In genomic region chr7:73971315-73971700, GRCh38 we compare ENCODE assay signal across 14 cellular contexts. TPM values are rescaled to one million over a fixed set of nuclear protein-coding genes. Genes with fewer than 3 reads are reported as not detected.
DNase-seq lines count a peak whose midpoint lies in the region; ATAC-seq, FAIRE-seq and TF ChIP-seq lines count a peak whose summit lies in the region.
"Had no signal": no experiment of that assay in that cellular context is flagged by ENCODE, and none has a peak within 500 bp of the region (broad histone marks: within the 10 kb centered on the region; RNA-seq: fewer than 3 reads in every experiment).

No MANE protein-coding gene starts in this region.

- TF ChIP-seq CTCF in GM06990 (IDR thresholded peaks at IDR 0.05; ENCODE audit: insufficient read depth, low read length, poor library complexity, severe bottlenecking) (peak; percentile 18), thyroid gland (IDR thresholded peaks at IDR 0.05) (no peak), gastrocnemius medialis (IDR thresholded peaks at IDR 0.05 in 4 of 5, conservative IDR thresholded peaks at IDR 0.05 in 1 of 5) (no peak)

- H3K4me3 Mint-ChIP-seq in activated naive CD8-positive, alpha-beta T cell treated with anti-CD3 and anti-CD28 coated beads for 36 hours, result no peak overlapping the region
- H3K4me3 Mint-ChIP-seq in immature natural killer cell, result no peak overlapping the region

- H3K4me1 Mint-ChIP-seq in activated naive CD8-positive, alpha-beta T cell treated with anti-CD3 and anti-CD28 coated beads for 36 hours, result peaks cover 4% of the 10 kb centered on the region
- peaks cover 0 to 3% of the 10 kb centered on the region in 2 donors for H3K4me1 Mint-ChIP-seq in immature natural killer cell

- H3K4me3 ChIP-seq in GM06990 (replicated peaks; ENCODE audit: low read depth, low read length) (no peak overlapping the region), thyroid gland (replicated peaks in 1 of 3) (no peak overlapping the region), gastrocnemius medialis (no peak overlapping the region)
- H3K4me3 ChIP-seq: gastroesophageal sphincter, smooth muscle cell, vagina had no signal

- no peaks in the 10 kb centered on the region for H3K4me1 ChIP-seq in thyroid gland
- H3K4me1 ChIP-seq in gastrocnemius medialis, result no peaks in the 10 kb centered on the region

- no peaks in the 10 kb centered on the region for H3K36me3 Mint-ChIP-seq in activated naive CD8-positive, alpha-beta T cell treated with anti-CD3 and anti-CD28 coated beads for 36 hours
- H3K36me3 Mint-ChIP-seq in immature natural killer cell, result no peaks in the 10 kb centered on the region

- no peak overlapping the region for H3K27ac ChIP-seq in thyroid gland
- no peak overlapping the region for H3K27ac ChIP-seq in gastrocnemius medialis
- H3K27ac ChIP-seq: gastroesophageal sphincter, neutrophil, vagina had no signal

- H3K9me3 ChIP-seq in thyroid gland (no peaks in the 10 kb centered on the region), gastrocnemius medialis (no peaks in the 10 kb centered on the region)
- H3K9me3 ChIP-seq: gastroesophageal sphincter, neutrophil, vagina had no signal

- no peak for DNase-seq in GM06990 (ENCODE audit: extremely low read depth, insufficient read length)
- DNase-seq in GM19239 (ENCODE audit: insufficient read length, low spot score), result peak; percentile 71
- peak; percentile 10 for DNase-seq in activated naive CD8-positive, alpha-beta T cell treated with anti-CD3 and anti-CD28 coated beads for 36 hours
- DNase-seq in thyroid gland, result no peak
- DNase-seq in gastrocnemius medialis, result no peak
- DNase-seq in activated naive CD4-positive, alpha-beta T cell treated with Interleukin-2 at 50 U/mL for 16 hours, result no peak
- DNase-seq in immature natural killer cell, result no peak
- DNase-seq: NCI-H2171 treated with DMSO at 0.1 percent for 48 hours had no signal

- H3K9me3 Mint-ChIP-seq in activated naive CD8-positive, alpha-beta T cell treated with anti-CD3 and anti-CD28 coated beads for 36 hours, result no peaks in the 10 kb centered on the region
- peaks cover 0 to 1% (median 0%) of the 10 kb centered on the region in 6 donors for H3K9me3 Mint-ChIP-seq in immature natural killer cell

- H3K36me3 ChIP-seq in GM06990 (ENCODE audit: control insufficient read depth, insufficient read depth, low read length), result no peaks in the 10 kb centered on the region
- no peaks in the 10 kb centered on the region for H3K36me3 ChIP-seq in thyroid gland
- no peaks in the 10 kb centered on the region for H3K36me3 ChIP-seq in gastrocnemius medialis
- H3K36me3 ChIP-seq: gastroesophageal sphincter, neutrophil, vagina had no signal

- WGBS in thyroid gland, 2 donors, result 73 to 81% methylated on average over 4 of the region's 4 CpGs

- TF ChIP-seq POLR2A in thyroid gland (IDR thresholded peaks at IDR 0.05) (no peak), gastrocnemius medialis (IDR thresholded peaks at IDR 0.05) (no peak)

- peak; percentile 86 for ATAC-seq in HG03342 (IDR thresholded peaks at IDR 0.05; ENCODE audit: unreplicated experiment)
- ATAC-seq in gastrocnemius medialis, result no peak
- ATAC-seq: gastroesophageal sphincter had no signal

- H3K27me3 ChIP-seq in GM06990 (replicated peaks; ENCODE audit: control insufficient read depth, insufficient read depth, low read length) (no peaks in the 10 kb centered on the region), thyroid gland (no peaks in the 10 kb centered on the region), gastrocnemius medialis (no peaks in the 10 kb centered on the region)
- H3K27me3 ChIP-seq: gastroesophageal sphincter, neutrophil, vagina had no signal

- intact Hi-C loops in thyroid gland (cut with DNase I) (no loop called here), gastrocnemius medialis (cut with DNase I; ENCODE audit: low total_unique reads) (no loop called here)

- FAIRE-seq in GM19239 (lab: Jason Lieb, UNC), result peak; percentile 84

- no peaks in the 10 kb centered on the region for H3K27me3 Mint-ChIP-seq in activated naive CD8-positive, alpha-beta T cell treated with anti-CD3 and anti-CD28 coated beads for 36 hours
- H3K27me3 Mint-ChIP-seq in immature natural killer cell (ENCODE audit: low read depth in 3 of 3), result peaks cover 0 to 7% (median 2%) of the 10 kb centered on the region in 3 donors

- in situ Hi-C loops in gastrocnemius medialis (cut with MboI; ENCODE audit: low sequenced_read_pairs in 4 of 4), result no loop called here

- no peak overlapping the region for H3K27ac Mint-ChIP-seq in activated naive CD8-positive, alpha-beta T cell treated with anti-CD3 and anti-CD28 coated beads for 36 hours
- peak overlapping the region in 1 of 6 donors; percentile 27 for H3K27ac Mint-ChIP-seq in immature natural killer cell

RNA-seq across cellular contexts. Expression of gene ELN, which starts 56.7 kb away (rescaled TPM):
- total RNA-seq in activated naive CD8-positive, alpha-beta T cell treated with anti-CD3 and anti-CD28 coated beads for 36 hours, result not detected
- total RNA-seq in thyroid gland, result 10 to 100 TPM; 29.0 to 65.7 (median 50.8) TPM
- 10 to 100 TPM in 1 of 4 donors, 1 to 10 TPM in 3; 5.3 to 14.8 (median 6.9) TPM for total RNA-seq in gastrocnemius medialis
- not detected for polyA plus RNA-seq in immature natural killer cell
- total RNA-seq: H4 had no signal
- polyA plus RNA-seq: smooth muscle cell had no signal

Comparison
In these comparisons a context has a peak if more than half of its experiments do, and no peak if none do; other contexts are left out.
1. DNase-seq: peak in GM19239 (single experiment) and activated naive CD8-positive, alpha-beta T cell treated with anti-CD3 and anti-CD28 coated beads for 36 hours (single experiment); none in GM06990 (single experiment), thyroid gland (0 of 2), gastrocnemius medialis (0 of 2), activated naive CD4-positive, alpha-beta T cell treated with Interleukin-2 at 50 U/mL for 16 hours (single experiment) and immature natural killer cell (0 of 3).
2. RNA of gene ELN, which starts 56.7 kb away (total RNA-seq): 29.0 to 65.7 TPM in thyroid gland and 5.3 to 14.8 TPM in gastrocnemius medialis; not detected in activated naive CD8-positive, alpha-beta T cell treated with anti-CD3 and anti-CD28 coated beads for 36 hours; every median in the first group is over 4 times any median in the second.